35 cellular contexts compared by ENCODE assay signal in genomic region chr16:74117798-74118197, GRCh38.
"Had no signal": no experiment of that assay in that cellular context is flagged by ENCODE, and none has a peak within 500 bp of the region (broad histone marks: within the 10 kb centered on the region; RNA-seq: fewer than 3 reads in every experiment).

No MANE protein-coding gene starts in this region.

- H3K27ac Mint-ChIP-seq: activated B cell treated with CpG ODN at 0.5 μM for 24 hours; activated CD4-positive, alpha-beta memory T cell treated with anti-CD3 and anti-CD28 coated beads for 36 hours; activated CD8-positive, alpha-beta memory T cell treated with anti-CD3 and anti-CD28 coated beads, Interleukin-2, amount 10 ng/mL, durations not matched to agents 7 days and 5 days; activated CD8-positive, alpha-beta T cell treated with anti-CD3 and anti-CD28 coated beads, Interleukin-2, amount 10 ng/mL, durations not matched to agents 7 days and 5 days; activated naive CD4-positive, alpha-beta T cell treated with anti-CD3 and anti-CD28 coated beads for 36 hours; activated naive CD4-positive, alpha-beta T cell treated with anti-CD3 and anti-CD28 coated beads, Interleukin-2, amount 50 U/mL, for 24 hours; activated naive CD8-positive, alpha-beta T cell treated with anti-CD3 and anti-CD28 coated beads for 36 hours; activated naive CD8-positive, alpha-beta T cell treated with anti-CD3 and anti-CD28 coated beads, Interleukin-2, amount 50 U/mL, for 24 hours; activated T-helper 1 cell treated with anti-CD3 and anti-CD28 coated beads, Interleukin-12 subunit alpha, Interleukin-12 subunit beta, Interleukin-2, Interleukin-4 antibody, amounts not matched to agents 30 ng/mL and 10 ng/mL and 1 ng/mL, durations not matched to agents 14 hours and 24 hours and 36 hours; activated T-helper 2 cell treated with anti-CD3 and anti-CD28 coated beads, Interferon-gamma antibody, Interleukin-2, Interleukin-4, amounts not matched to agents 10 μg/mL and 5 μg/mL and 100 μg/mL, durations not matched to agents 14 hours and 24 hours and 36 hours; effector memory CD8-positive, alpha-beta T cell; T-helper 17 cell; T-helper 2 cell treated with Interferon-gamma antibody and Interleukin-4, amounts not matched to agents 5 μg/mL and 100 μg/mL, for 36 hours had no signal

- H3K4me1 Mint-ChIP-seq: activated B cell treated with CpG ODN at 0.5 μM for 24 hours; activated CD8-positive, alpha-beta memory T cell treated with anti-CD3 and anti-CD28 coated beads, Interleukin-2, amount 10 ng/mL, durations not matched to agents 7 days and 5 days; activated naive CD4-positive, alpha-beta T cell treated with anti-CD3 and anti-CD28 coated beads, Interleukin-2, amount 50 U/mL, for 24 hours; activated naive CD8-positive, alpha-beta T cell treated with anti-CD3 and anti-CD28 coated beads for 36 hours; activated naive CD8-positive, alpha-beta T cell treated with anti-CD3 and anti-CD28 coated beads, Interleukin-2, amount 50 U/mL, for 24 hours; T-helper 17 cell had no signal

- H3K9me3 Mint-ChIP-seq: activated B cell treated with CpG ODN at 0.5 μM for 24 hours; activated CD4-positive, alpha-beta memory T cell treated with anti-CD3 and anti-CD28 coated beads for 36 hours; activated naive CD4-positive, alpha-beta T cell treated with anti-CD3 and anti-CD28 coated beads for 36 hours; activated naive CD4-positive, alpha-beta T cell treated with anti-CD3 and anti-CD28 coated beads, Interleukin-2, amount 50 U/mL, for 24 hours; activated naive CD8-positive, alpha-beta T cell treated with anti-CD3 and anti-CD28 coated beads for 36 hours; activated naive CD8-positive, alpha-beta T cell treated with anti-CD3 and anti-CD28 coated beads, Interleukin-2, amount 50 U/mL, for 24 hours; activated T-helper 1 cell treated with anti-CD3 and anti-CD28 coated beads, Interleukin-12 subunit alpha, Interleukin-12 subunit beta, Interleukin-2, Interleukin-4 antibody, amounts not matched to agents 30 ng/mL and 10 ng/mL and 1 ng/mL, durations not matched to agents 14 hours and 24 hours and 36 hours; activated T-helper 2 cell treated with anti-CD3 and anti-CD28 coated beads, Interferon-gamma antibody, Interleukin-2, Interleukin-4, amounts not matched to agents 10 μg/mL and 5 μg/mL and 100 μg/mL, durations not matched to agents 14 hours and 24 hours and 36 hours; T-helper 2 cell treated with Interferon-gamma antibody and Interleukin-4, amounts not matched to agents 5 μg/mL and 100 μg/mL, for 36 hours had no signal

- DNase-seq: activated B cell treated with CpG ODN at 0.5 μM for 24 hours; activated CD4-positive, alpha-beta memory T cell treated with anti-CD3 and anti-CD28 coated beads for 36 hours; activated CD4-positive, alpha-beta T cell treated with anti-CD3 and anti-CD28 coated beads for 48 hours; activated CD4-positive, alpha-beta T cell treated with anti-CD3 and anti-CD28 coated beads, Interleukin-2, amount 50 U/mL, for 1 hour; activated CD8-positive, alpha-beta memory T cell treated with anti-CD3 and anti-CD28 coated beads, Interleukin-2, amount 10 ng/mL, durations not matched to agents 7 days and 5 days; activated CD8-positive, alpha-beta memory T cell treated with anti-CD3 and anti-CD28 coated beads, Interleukin-2, amount 50 U/mL, for 4 hours; activated CD8-positive, alpha-beta T cell treated with anti-CD3 and anti-CD28 coated beads, Interleukin-2, amount 10 ng/mL, durations not matched to agents 7 days and 5 days; activated effector memory CD4-positive, alpha-beta T cell treated with anti-CD3 and anti-CD28 coated beads, Interleukin-2, amount 50 U/mL, for 16 hours; activated naive CD4-positive, alpha-beta T cell treated with anti-CD3 and anti-CD28 coated beads for 36 hours; activated naive CD8-positive, alpha-beta T cell treated with anti-CD3 and anti-CD28 coated beads for 36 hours; activated naive CD8-positive, alpha-beta T cell treated with anti-CD3 and anti-CD28 coated beads, Interleukin-2, amount 50 U/mL, for 24 hours; activated T-cell treated with anti-CD3 and anti-CD28 coated beads, Interleukin-2, amount 50 U/mL, for 1 hour; activated T-cell treated with anti-CD3 and anti-CD28 coated beads, Interleukin-2, amount 50 U/mL, for 48 hours; adrenal gland; amygdala; aorta; body of pancreas; caudate nucleus; cortex of kidney; dermis blood vessel endothelial cell; effector CD4-positive, alpha-beta T cell; effector memory CD8-positive, alpha-beta T cell; erythroblast; foreskin keratinocyte; gastrocnemius medialis; glutamatergic neuron; heart left ventricle; T-helper 17 cell; T1000; WERI-Rb-1 had no signal

- H3K4me1 ChIP-seq: adrenal gland, body of pancreas, esophagus muscularis mucosa, foreskin keratinocyte, gastrocnemius medialis, heart left ventricle had no signal

- H3K36me3 Mint-ChIP-seq: activated CD4-positive, alpha-beta memory T cell treated with anti-CD3 and anti-CD28 coated beads for 36 hours; activated CD8-positive, alpha-beta memory T cell treated with anti-CD3 and anti-CD28 coated beads, Interleukin-2, amount 10 ng/mL, durations not matched to agents 7 days and 5 days; activated naive CD4-positive, alpha-beta T cell treated with anti-CD3 and anti-CD28 coated beads, Interleukin-2, amount 50 U/mL, for 24 hours; activated naive CD8-positive, alpha-beta T cell treated with anti-CD3 and anti-CD28 coated beads for 36 hours had no signal

- H3K27ac ChIP-seq: adrenal gland, body of pancreas, esophagus muscularis mucosa, foreskin keratinocyte, gastrocnemius medialis, heart left ventricle, WERI-Rb-1 had no signal

- H3K4me3 ChIP-seq: adrenal gland, body of pancreas, esophagus muscularis mucosa, gastrocnemius medialis, heart left ventricle had no signal

- H3K9me3 ChIP-seq: adrenal gland, body of pancreas, esophagus muscularis mucosa, gastrocnemius medialis, heart left ventricle had no signal

- H3K27me3 Mint-ChIP-seq: activated B cell treated with CpG ODN at 0.5 μM for 24 hours; activated CD8-positive, alpha-beta memory T cell treated with anti-CD3 and anti-CD28 coated beads, Interleukin-2, amount 10 ng/mL, durations not matched to agents 7 days and 5 days had no signal

- H3K36me3 ChIP-seq: adrenal gland, esophagus muscularis mucosa, gastrocnemius medialis, heart left ventricle, WERI-Rb-1 had no signal

- H3K27me3 ChIP-seq: adrenal gland, body of pancreas, esophagus muscularis mucosa, foreskin keratinocyte, gastrocnemius medialis, heart left ventricle had no signal

- H3K4me3 Mint-ChIP-seq: activated B cell treated with CpG ODN at 0.5 μM for 24 hours; activated CD4-positive, alpha-beta memory T cell treated with anti-CD3 and anti-CD28 coated beads for 36 hours; activated CD8-positive, alpha-beta memory T cell treated with anti-CD3 and anti-CD28 coated beads, Interleukin-2, amount 10 ng/mL, durations not matched to agents 7 days and 5 days; activated CD8-positive, alpha-beta T cell treated with anti-CD3 and anti-CD28 coated beads, Interleukin-2, amount 10 ng/mL, durations not matched to agents 7 days and 5 days; activated naive CD4-positive, alpha-beta T cell treated with anti-CD3 and anti-CD28 coated beads for 36 hours; activated naive CD4-positive, alpha-beta T cell treated with anti-CD3 and anti-CD28 coated beads, Interleukin-2, amount 50 U/mL, for 24 hours; activated naive CD8-positive, alpha-beta T cell treated with anti-CD3 and anti-CD28 coated beads for 36 hours; activated naive CD8-positive, alpha-beta T cell treated with anti-CD3 and anti-CD28 coated beads, Interleukin-2, amount 50 U/mL, for 24 hours; activated T-helper 1 cell treated with anti-CD3 and anti-CD28 coated beads, Interleukin-12 subunit alpha, Interleukin-12 subunit beta, Interleukin-2, Interleukin-4 antibody, amounts not matched to agents 30 ng/mL and 10 ng/mL and 1 ng/mL, durations not matched to agents 14 hours and 24 hours and 36 hours; effector memory CD8-positive, alpha-beta T cell; T-helper 17 cell; T-helper 2 cell treated with Interferon-gamma antibody and Interleukin-4, amounts not matched to agents 5 μg/mL and 100 μg/mL, for 36 hours had no signal
